11 cellular contexts compared by ENCODE assay signal in the genomic region with DNA sequence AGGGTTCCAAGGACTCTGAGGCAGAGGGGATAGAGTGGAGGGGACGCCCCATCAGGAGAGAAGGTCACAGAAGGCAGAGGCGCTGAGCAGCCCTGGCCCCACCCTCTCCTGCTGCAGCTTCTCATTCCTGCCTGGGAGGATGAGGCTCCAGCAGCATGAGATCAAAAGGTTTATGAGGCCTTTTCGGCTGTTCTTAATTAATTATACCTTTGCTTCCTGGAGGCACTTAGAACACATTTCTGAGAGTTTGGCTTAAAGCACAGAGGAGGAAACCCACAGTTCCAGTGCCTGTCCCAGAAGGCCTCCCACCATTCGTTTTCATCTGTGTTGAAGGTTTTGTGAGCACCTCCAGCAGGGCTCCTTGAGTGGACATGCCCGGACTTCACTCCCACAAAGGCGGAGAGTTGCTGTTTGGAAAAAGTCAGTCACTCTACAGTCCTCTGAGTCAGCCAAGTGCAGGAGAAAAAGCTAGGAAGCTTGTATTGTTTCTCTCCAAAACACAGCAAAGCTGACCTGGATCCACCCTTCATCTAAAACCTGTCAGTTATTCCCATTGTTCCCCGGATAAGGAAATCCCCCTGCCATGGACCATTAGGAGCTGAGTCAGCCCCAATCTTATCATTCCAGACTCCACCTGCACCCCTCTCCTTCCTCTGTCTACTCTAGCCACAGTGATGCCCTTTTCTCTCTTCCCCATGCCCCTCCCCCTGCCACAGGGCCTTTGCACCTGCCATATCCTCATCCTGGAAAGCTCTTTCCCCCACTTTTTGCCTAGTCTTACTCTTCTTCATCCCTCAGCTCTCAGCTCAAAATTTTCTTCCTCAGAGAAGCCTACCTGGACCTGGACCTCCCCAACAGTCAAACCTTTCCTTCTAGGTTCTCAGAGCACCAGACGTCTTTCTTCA.
DNase-seq lines count a peak whose midpoint lies in the region; ATAC-seq and TF ChIP-seq lines count a peak whose summit lies in the region.
"Had no signal": no experiment of that assay in that cellular context is flagged by ENCODE, and none has a peak within 500 bp of the region (broad histone marks: within the 10 kb centered on the region; RNA-seq: fewer than 3 reads in every experiment).

No MANE protein-coding gene starts in this region.

- H3K9me2 ChIP-seq in Loucy (replicated peaks; ENCODE audit: low read depth, low read length), result no peaks in the 10 kb centered on the region

- POLR2A ChIA-PET in naive thymus-derived CD8-positive, alpha-beta T cell (lab: Charles Lee), result interaction anchor here (0.6 kb wide), 1 partner anchor 168 kb away, joined by 3 read pairs; no protein-coding TSS in a partner anchor

- H3K4me3 ChIP-seq in Loucy (ENCODE audit: low read length, poor library complexity, severe bottlenecking), result no peak overlapping the region
- H3K4me3 ChIP-seq: gastrocnemius medialis, pancreas had no signal

- peak overlapping the region in 6 of 10 donors; percentile 23 to 70 (median 50) for H3K4me3 Mint-ChIP-seq in naive thymus-derived CD8-positive, alpha-beta T cell

- H3K4me2 ChIP-seq in Loucy (ENCODE audit: low read depth, low read length, poor library complexity, severe bottlenecking), result peak overlapping the region; percentile 39

- H3F3A ChIP-seq in Loucy (ENCODE audit: low read depth), result no peaks in the 10 kb centered on the region

- H3K4me1 Mint-ChIP-seq in naive thymus-derived CD8-positive, alpha-beta T cell, result peaks cover 0 to 18% (median 10%) of the 10 kb centered on the region in 4 donors

- H3K36me3 Mint-ChIP-seq in naive thymus-derived CD8-positive, alpha-beta T cell, result peaks cover 0 to 2% (median 0%) of the 10 kb centered on the region in 3 donors

- H4K20me1 ChIP-seq in Loucy (ENCODE audit: insufficient read depth, low read length, poor library complexity, severe bottlenecking), result no peaks in the 10 kb centered on the region

- DNase-seq in ELF-1 (ENCODE audit: low read depth, low spot score) (peak; percentile 43), dermis microvascular lymphatic vessel endothelial cell (ENCODE audit: low read depth in 2 of 2) (peak; percentile 61 to 95), SHP77 (lab: John Stamatoyannopoulos, UW) (no peak), NCI-H345 treated with DMSO at 0.1 percent for 48 hours (lab: John Stamatoyannopoulos, UW; ENCODE audit: unreplicated experiment) (no peak), NCI-H128 (lab: John Stamatoyannopoulos, UW; ENCODE audit: unreplicated experiment) (no peak)
- DNase-seq in naive thymus-derived CD8-positive, alpha-beta T cell, result no peak
- DNase-seq: gastrocnemius medialis, OCI-M1, pancreas had no signal

- H3K9me3 Mint-ChIP-seq in naive thymus-derived CD8-positive, alpha-beta T cell, result peaks cover 0 to 1% (median 0%) of the 10 kb centered on the region in 9 donors

- H3K27me3 Mint-ChIP-seq in naive thymus-derived CD8-positive, alpha-beta T cell, result no peaks in the 10 kb centered on the region

- no peak for ATAC-seq in naive thymus-derived CD8-positive, alpha-beta T cell
- ATAC-seq in GM19035 (IDR thresholded peaks at IDR 0.05; ENCODE audit: unreplicated experiment), result no peak
- ATAC-seq: gastrocnemius medialis, pancreas had no signal

- no peak for TF ChIP-seq CTCF in Loucy (conservative IDR thresholded peaks at IDR 0.05; ENCODE audit: low read length)

- peak overlapping the region; percentile 24; the same call in 1 of the 2 replicates for H2AFZ ChIP-seq in Loucy (ENCODE audit: low read length)

- H3K9ac ChIP-seq in Loucy (ENCODE audit: low read depth, low read length, poor library complexity, severe bottlenecking), result no peak overlapping the region

- H3K79me2 ChIP-seq in Loucy (ENCODE audit: insufficient read depth, low read length), result no peaks in the 10 kb centered on the region

- H3K27me3 ChIP-seq in Loucy (ENCODE audit: insufficient read depth, low read length, poor library complexity, severe bottlenecking), result no peaks in the 10 kb centered on the region
- H3K27me3 ChIP-seq: gastrocnemius medialis, pancreas had no signal

- H3K9me3 ChIP-seq in Loucy (ENCODE audit: insufficient read depth, low read depth, low read length), result 0 out of 2 replicates have a peak, but pooled peaks cover 6% of the 10 kb centered on the region
- H3K9me3 ChIP-seq: pancreas had no signal

- peaks cover 35% of the 10 kb centered on the region for H3K4me1 ChIP-seq in Loucy (ENCODE audit: insufficient read depth, low read length, poor library complexity, severe bottlenecking)
- H3K4me1 ChIP-seq: gastrocnemius medialis, pancreas had no signal

- H3K36me3 ChIP-seq in Loucy (ENCODE audit: insufficient read depth, low read length), result no peaks in the 10 kb centered on the region
- H3K36me3 ChIP-seq: gastrocnemius medialis, pancreas had no signal

- H3K27ac Mint-ChIP-seq in naive thymus-derived CD8-positive, alpha-beta T cell, result peak overlapping the region in 9 of 10 donors; percentile 40 to 85 (median 73)

Comparison
In these comparisons a context has a peak if more than half of its experiments do, and no peak if none do; other contexts are left out.
1. DNase-seq: peak in ELF-1 (single experiment) and dermis microvascular lymphatic vessel endothelial cell (2 of 2); none in naive thymus-derived CD8-positive, alpha-beta T cell (0 of 10), SHP77 (0 of 2), NCI-H345 treated with DMSO at 0.1 percent for 48 hours (single experiment) and NCI-H128 (single experiment).